Comparison of ENCODE assay signal across 1 cellular context in the genomic region with DNA sequence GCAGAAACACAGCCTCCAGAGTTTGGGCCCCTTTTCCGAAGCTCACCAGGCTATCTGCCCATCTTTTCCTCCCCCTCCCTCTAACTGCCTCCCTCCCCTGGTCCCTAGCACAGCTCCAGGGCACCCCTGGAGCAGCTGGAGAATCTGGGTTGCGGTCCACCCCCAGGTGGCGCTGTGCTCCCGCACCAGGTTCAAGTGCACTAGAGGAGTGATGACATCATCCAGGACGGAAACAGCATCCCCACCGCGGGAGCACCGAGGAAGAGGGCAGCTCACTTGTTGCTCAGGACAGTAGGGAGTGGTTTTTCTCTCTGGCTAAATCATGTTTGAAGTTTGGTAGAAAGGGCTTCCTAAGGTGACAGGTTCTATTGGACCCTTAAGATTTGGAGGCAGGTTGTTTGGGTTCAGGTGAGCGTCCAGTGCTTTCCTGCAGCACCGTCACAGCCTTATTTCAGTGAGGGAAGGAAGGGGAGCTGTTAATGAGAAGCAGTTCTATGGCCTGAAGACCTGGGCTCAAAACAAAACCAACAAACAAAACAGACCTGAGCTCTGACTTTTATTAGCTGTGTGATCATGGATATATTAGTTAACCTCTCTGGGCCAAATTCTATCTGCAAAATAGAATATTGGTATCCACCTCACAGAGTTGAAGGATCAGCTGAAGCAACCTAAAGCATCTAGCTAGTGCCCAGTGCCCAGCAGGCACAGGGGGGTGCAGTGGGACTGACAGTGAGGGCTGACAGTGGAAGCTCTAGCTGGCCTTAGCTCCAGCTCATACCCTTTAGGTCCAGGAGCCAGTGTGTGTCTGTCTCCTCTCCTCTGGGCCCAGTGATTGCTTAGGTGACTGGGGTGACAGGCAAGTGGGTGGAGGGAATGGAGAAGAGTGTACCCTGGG.
A peak's percentile ranks its signal among the peaks of the same experiment; 100 is the strongest.
TF ChIP-seq lines count a peak whose summit lies in the region.

No MANE protein-coding gene starts in this region.

TF ChIP-seq in H1, 55 proteins besides CTCF, POLR2A, EP300 and RAD21 (continues in another document):
- TF ChIP-seq JUN (IDR thresholded peaks at IDR 0.05; ENCODE audit: low read depth, low read length) (peak; percentile 97), POLR2AphosphoS5 (IDR thresholded peaks at IDR 0.05; ENCODE audit: low read depth, low read length) (no peak; the same call in 1 of the 2 replicates), RFX5 (IDR thresholded peaks at IDR 0.05; ENCODE audit: borderline replicate concordance, low read depth, low read length) (no peak), YY1 (IDR thresholded peaks at IDR 0.05; ENCODE audit: low read depth, low read length) (0 out of 2 replicates have a peak, but pooled peaks have one; percentile 59), BCL11A (IDR thresholded peaks at IDR 0.05; ENCODE audit: low read depth in 2 of 2, low read length in 2 of 2) (no peak), SIRT6 (IDR thresholded peaks at IDR 0.05; ENCODE audit: low read length) (no peak), BACH1 (IDR thresholded peaks at IDR 0.05; ENCODE audit: low read length) (no peak), KDM1A (IDR thresholded peaks at IDR 0.05; ENCODE audit: borderline replicate concordance, low read length) (no peak), ASH2L (IDR thresholded peaks at IDR 0.05; ENCODE audit: low read length) (no peak), PHF8 (conservative IDR thresholded peaks at IDR 0.05; ENCODE audit: low read depth, low read length) (no peak), TEAD4 (IDR thresholded peaks at IDR 0.05; ENCODE audit: low read depth, low read length) (no peak), TAF1 (IDR thresholded peaks at IDR 0.05; ENCODE audit: low read depth, low read length) (no peak), SIX5 (IDR thresholded peaks at IDR 0.05; ENCODE audit: low read depth, low read length) (no peak), CHD2 (IDR thresholded peaks at IDR 0.05; ENCODE audit: low read length) (no peak), EGR1 (IDR thresholded peaks at IDR 0.05; ENCODE audit: borderline replicate concordance, low read depth, low read length) (0 out of 2 replicates have a peak, but pooled peaks have one; percentile 25), GABPA (IDR thresholded peaks at IDR 0.05; ENCODE audit: borderline replicate concordance, insufficient read depth, low read length) (no peak), CHD1 (IDR thresholded peaks at IDR 0.05; ENCODE audit: low read depth, low read length) (no peak), MAFK (IDR thresholded peaks at IDR 0.05; ENCODE audit: low read depth, low read length) (peak; percentile 6; the same call in 1 of the 2 replicates), CEBPB (IDR thresholded peaks at IDR 0.05; ENCODE audit: low read depth, low read length) (peak; percentile 80), RXRA (IDR thresholded peaks at IDR 0.05; ENCODE audit: insufficient read depth, low read depth, low read length) (0 out of 2 replicates have a peak, but pooled peaks have one; percentile 63), TCF12 (IDR thresholded peaks at IDR 0.05; ENCODE audit: low read depth, low read length) (0 out of 2 replicates have a peak, but pooled peaks have one; percentile 53), TAF7 (optimal IDR thresholded peaks at IDR 0.05; ENCODE audit: borderline replicate concordance, low read depth, low read length) (no peak), JUND (IDR thresholded peaks at IDR 0.05; ENCODE audit: low read length) (peak; percentile 99), HDAC2 (IDR thresholded peaks at IDR 0.05; ENCODE audit: borderline replicate concordance in 1 of 2, low read depth in 2 of 2, low read length in 2 of 2) (no peak), EZH2 (IDR thresholded peaks at IDR 0.05; ENCODE audit: low read depth, low read length, severe bottlenecking) (no peak), SIN3A (conservative IDR thresholded peaks at IDR 0.05 in 1 of 2, IDR thresholded peaks at IDR 0.05 in 1 of 2; ENCODE audit: low read depth in 1 of 2, low read length in 2 of 2) (peak in 1 of 2 experiments; percentile 80; a peak in 2 of 4 replicates), SRF (IDR thresholded peaks at IDR 0.05; ENCODE audit: low read depth, low read length) (no peak), SP2 (IDR thresholded peaks at IDR 0.05; ENCODE audit: low read length) (no peak), SP1 (IDR thresholded peaks at IDR 0.05; ENCODE audit: low read depth, low read length) (no peak), ZNF274 (IDR thresholded peaks at IDR 0.05; ENCODE audit: borderline replicate concordance, extremely low read depth, low read length) (no peak), SAP30 (IDR thresholded peaks at IDR 0.05; ENCODE audit: insufficient read depth, insufficient replicate concordance, low read length) (no peak), CTBP2 (IDR thresholded peaks at IDR 0.05; ENCODE audit: borderline replicate concordance, insufficient read depth, insufficient read length, low read length) (no peak), TBP (IDR thresholded peaks at IDR 0.05; ENCODE audit: low read depth, low read length) (peak; percentile 33; the same call in 1 of the 2 replicates), RNF2 (IDR thresholded peaks at IDR 0.05; ENCODE audit: borderline replicate concordance, low read depth, low read length, missing control alignments, poor library complexity, severe bottlenecking) (no peak), HDAC6 (IDR thresholded peaks at IDR 0.05; ENCODE audit: low read depth, low read length) (no peak), KDM5A (IDR thresholded peaks at IDR 0.05; ENCODE audit: low read length) (no peak), FOSL1 (IDR thresholded peaks at IDR 0.05; ENCODE audit: insufficient read depth, low read depth, low read length) (no peak), KDM4A (IDR thresholded peaks at IDR 0.05; ENCODE audit: low read depth, low read length, severe bottlenecking) (no peak), SP4 (IDR thresholded peaks at IDR 0.05; ENCODE audit: low read length) (0 out of 2 replicates have a peak, but pooled peaks have one; percentile 80), POU5F1 (IDR thresholded peaks at IDR 0.05; ENCODE audit: low read depth, low read length) (no peak), CBX5 (IDR thresholded peaks at IDR 0.05; ENCODE audit: low read depth, low read length) (no peak), CBX8 (IDR thresholded peaks at IDR 0.05; ENCODE audit: borderline replicate concordance, low read depth, low read length) (no peak), NANOG (IDR thresholded peaks at IDR 0.05; ENCODE audit: insufficient read depth, low read depth, low read length, poor library complexity, severe bottlenecking) (no peak), CREB1 (IDR thresholded peaks at IDR 0.05) (peak; percentile 88), RBBP5 (IDR thresholded peaks at IDR 0.05; ENCODE audit: borderline replicate concordance, low read depth, low read length) (no peak), SUZ12 (IDR thresholded peaks at IDR 0.05; ENCODE audit: low read length) (no peak), GTF2F1 (IDR thresholded peaks at IDR 0.05; ENCODE audit: borderline replicate concordance, low read depth, low read length) (0 out of 2 replicates have a peak, but pooled peaks have one; percentile 47), NRF1 (IDR thresholded peaks at IDR 0.05; ENCODE audit: low read depth, low read length) (no peak)
- TF ChIP-seq, protein P1, sequence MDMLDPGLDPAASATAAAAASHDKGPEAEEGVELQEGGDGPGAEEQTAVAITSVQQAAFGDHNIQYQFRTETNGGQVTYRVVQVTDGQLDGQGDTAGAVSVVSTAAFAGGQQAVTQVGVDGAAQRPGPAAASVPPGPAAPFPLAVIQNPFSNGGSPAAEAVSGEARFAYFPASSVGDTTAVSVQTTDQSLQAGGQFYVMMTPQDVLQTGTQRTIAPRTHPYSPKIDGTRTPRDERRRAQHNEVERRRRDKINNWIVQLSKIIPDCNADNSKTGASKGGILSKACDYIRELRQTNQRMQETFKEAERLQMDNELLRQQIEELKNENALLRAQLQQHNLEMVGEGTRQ (IDR thresholded peaks at IDR 0.05; ENCODE audit: low read length) = peak; percentile 21; the same call in 1 of the 2 replicates
- TF ChIP-seq, protein P2, sequence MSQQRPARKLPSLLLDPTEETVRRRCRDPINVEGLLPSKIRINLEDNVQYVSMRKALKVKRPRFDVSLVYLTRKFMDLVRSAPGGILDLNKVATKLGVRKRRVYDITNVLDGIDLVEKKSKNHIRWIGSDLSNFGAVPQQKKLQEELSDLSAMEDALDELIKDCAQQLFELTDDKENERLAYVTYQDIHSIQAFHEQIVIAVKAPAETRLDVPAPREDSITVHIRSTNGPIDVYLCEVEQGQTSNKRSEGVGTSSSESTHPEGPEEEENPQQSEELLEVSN (IDR thresholded peaks at IDR 0.05) = no peak
- TF ChIP-seq, protein P3, sequence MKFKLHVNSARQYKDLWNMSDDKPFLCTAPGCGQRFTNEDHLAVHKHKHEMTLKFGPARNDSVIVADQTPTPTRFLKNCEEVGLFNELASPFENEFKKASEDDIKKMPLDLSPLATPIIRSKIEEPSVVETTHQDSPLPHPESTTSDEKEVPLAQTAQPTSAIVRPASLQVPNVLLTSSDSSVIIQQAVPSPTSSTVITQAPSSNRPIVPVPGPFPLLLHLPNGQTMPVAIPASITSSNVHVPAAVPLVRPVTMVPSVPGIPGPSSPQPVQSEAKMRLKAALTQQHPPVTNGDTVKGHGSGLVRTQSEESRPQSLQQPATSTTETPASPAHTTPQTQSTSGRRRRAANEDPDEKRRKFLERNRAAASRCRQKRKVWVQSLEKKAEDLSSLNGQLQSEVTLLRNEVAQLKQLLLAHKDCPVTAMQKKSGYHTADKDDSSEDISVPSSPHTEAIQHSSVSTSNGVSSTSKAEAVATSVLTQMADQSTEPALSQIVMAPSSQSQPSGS (IDR thresholded peaks at IDR 0.05; ENCODE audit: low read length) = peak; percentile 100
- TF ChIP-seq, protein P4, sequence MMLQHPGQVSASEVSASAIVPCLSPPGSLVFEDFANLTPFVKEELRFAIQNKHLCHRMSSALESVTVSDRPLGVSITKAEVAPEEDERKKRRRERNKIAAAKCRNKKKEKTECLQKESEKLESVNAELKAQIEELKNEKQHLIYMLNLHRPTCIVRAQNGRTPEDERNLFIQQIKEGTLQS (IDR thresholded peaks at IDR 0.05; ENCODE audit: insufficient read depth, low read depth, low read length) = peak; percentile 90
- TF ChIP-seq, protein P5, sequence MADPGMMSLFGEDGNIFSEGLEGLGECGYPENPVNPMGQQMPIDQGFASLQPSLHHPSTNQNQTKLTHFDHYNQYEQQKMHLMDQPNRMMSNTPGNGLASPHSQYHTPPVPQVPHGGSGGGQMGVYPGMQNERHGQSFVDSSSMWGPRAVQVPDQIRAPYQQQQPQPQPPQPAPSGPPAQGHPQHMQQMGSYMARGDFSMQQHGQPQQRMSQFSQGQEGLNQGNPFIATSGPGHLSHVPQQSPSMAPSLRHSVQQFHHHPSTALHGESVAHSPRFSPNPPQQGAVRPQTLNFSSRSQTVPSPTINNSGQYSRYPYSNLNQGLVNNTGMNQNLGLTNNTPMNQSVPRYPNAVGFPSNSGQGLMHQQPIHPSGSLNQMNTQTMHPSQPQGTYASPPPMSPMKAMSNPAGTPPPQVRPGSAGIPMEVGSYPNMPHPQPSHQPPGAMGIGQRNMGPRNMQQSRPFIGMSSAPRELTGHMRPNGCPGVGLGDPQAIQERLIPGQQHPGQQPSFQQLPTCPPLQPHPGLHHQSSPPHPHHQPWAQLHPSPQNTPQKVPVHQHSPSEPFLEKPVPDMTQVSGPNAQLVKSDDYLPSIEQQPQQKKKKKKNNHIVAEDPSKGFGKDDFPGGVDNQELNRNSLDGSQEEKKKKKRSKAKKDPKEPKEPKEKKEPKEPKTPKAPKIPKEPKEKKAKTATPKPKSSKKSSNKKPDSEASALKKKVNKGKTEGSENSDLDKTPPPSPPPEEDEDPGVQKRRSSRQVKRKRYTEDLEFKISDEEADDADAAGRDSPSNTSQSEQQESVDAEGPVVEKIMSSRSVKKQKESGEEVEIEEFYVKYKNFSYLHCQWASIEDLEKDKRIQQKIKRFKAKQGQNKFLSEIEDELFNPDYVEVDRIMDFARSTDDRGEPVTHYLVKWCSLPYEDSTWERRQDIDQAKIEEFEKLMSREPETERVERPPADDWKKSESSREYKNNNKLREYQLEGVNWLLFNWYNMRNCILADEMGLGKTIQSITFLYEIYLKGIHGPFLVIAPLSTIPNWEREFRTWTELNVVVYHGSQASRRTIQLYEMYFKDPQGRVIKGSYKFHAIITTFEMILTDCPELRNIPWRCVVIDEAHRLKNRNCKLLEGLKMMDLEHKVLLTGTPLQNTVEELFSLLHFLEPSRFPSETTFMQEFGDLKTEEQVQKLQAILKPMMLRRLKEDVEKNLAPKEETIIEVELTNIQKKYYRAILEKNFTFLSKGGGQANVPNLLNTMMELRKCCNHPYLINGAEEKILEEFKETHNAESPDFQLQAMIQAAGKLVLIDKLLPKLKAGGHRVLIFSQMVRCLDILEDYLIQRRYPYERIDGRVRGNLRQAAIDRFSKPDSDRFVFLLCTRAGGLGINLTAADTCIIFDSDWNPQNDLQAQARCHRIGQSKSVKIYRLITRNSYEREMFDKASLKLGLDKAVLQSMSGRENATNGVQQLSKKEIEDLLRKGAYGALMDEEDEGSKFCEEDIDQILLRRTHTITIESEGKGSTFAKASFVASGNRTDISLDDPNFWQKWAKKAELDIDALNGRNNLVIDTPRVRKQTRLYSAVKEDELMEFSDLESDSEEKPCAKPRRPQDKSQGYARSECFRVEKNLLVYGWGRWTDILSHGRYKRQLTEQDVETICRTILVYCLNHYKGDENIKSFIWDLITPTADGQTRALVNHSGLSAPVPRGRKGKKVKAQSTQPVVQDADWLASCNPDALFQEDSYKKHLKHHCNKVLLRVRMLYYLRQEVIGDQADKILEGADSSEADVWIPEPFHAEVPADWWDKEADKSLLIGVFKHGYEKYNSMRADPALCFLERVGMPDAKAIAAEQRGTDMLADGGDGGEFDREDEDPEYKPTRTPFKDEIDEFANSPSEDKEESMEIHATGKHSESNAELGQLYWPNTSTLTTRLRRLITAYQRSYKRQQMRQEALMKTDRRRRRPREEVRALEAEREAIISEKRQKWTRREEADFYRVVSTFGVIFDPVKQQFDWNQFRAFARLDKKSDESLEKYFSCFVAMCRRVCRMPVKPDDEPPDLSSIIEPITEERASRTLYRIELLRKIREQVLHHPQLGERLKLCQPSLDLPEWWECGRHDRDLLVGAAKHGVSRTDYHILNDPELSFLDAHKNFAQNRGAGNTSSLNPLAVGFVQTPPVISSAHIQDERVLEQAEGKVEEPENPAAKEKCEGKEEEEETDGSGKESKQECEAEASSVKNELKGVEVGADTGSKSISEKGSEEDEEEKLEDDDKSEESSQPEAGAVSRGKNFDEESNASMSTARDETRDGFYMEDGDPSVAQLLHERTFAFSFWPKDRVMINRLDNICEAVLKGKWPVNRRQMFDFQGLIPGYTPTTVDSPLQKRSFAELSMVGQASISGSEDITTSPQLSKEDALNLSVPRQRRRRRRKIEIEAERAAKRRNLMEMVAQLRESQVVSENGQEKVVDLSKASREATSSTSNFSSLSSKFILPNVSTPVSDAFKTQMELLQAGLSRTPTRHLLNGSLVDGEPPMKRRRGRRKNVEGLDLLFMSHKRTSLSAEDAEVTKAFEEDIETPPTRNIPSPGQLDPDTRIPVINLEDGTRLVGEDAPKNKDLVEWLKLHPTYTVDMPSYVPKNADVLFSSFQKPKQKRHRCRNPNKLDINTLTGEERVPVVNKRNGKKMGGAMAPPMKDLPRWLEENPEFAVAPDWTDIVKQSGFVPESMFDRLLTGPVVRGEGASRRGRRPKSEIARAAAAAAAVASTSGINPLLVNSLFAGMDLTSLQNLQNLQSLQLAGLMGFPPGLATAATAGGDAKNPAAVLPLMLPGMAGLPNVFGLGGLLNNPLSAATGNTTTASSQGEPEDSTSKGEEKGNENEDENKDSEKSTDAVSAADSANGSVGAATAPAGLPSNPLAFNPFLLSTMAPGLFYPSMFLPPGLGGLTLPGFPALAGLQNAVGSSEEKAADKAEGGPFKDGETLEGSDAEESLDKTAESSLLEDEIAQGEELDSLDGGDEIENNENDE (IDR thresholded peaks at IDR 0.05; ENCODE audit: insufficient replicate concordance, low read length) = no peak
- TF ChIP-seq, protein P6, sequence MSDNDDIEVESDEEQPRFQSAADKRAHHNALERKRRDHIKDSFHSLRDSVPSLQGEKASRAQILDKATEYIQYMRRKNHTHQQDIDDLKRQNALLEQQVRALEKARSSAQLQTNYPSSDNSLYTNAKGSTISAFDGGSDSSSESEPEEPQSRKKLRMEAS (IDR thresholded peaks at IDR 0.05) = no peak
